1 cellular context compared by ENCODE assay signal in the genomic region with DNA sequence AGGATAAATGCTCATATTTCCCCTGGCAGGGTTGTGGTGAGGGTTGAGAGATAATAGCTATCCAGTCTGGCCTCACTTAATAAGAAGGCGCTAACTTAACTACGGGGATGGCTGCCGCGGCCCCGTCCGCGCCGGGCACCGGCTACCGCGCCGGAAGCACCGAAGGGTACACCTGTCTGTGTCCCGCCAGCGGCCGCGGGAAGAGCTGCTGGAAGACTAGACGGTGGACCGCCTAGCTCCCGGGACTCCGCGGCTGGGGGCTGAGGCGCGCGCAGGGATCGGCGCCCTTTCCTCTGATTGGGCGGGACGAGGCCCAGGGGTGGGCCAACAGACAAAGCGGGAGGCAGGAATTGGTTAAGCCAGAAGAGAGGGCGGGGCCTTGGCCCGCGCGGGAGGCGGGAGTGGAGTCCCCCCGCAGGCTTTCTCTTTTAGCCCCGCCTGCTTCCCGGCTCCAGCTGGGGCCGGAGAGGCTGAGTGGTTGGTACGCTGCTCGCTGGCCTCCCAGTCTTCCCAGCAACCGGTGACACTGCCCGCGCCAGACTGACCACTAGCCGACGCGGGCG.
TF ChIP-seq lines count a peak whose summit lies in the region.

A gene (plus strand): TSS at position 431 of the 563 bp plus-strand sequence. CDS start 9,051 bp downstream, outside the sequence.

TF ChIP-seq in K562, 482 proteins besides CTCF, POLR2A, EP300 and RAD21 (continued from another document and continues in another):
- TF ChIP-seq, protein P1, sequence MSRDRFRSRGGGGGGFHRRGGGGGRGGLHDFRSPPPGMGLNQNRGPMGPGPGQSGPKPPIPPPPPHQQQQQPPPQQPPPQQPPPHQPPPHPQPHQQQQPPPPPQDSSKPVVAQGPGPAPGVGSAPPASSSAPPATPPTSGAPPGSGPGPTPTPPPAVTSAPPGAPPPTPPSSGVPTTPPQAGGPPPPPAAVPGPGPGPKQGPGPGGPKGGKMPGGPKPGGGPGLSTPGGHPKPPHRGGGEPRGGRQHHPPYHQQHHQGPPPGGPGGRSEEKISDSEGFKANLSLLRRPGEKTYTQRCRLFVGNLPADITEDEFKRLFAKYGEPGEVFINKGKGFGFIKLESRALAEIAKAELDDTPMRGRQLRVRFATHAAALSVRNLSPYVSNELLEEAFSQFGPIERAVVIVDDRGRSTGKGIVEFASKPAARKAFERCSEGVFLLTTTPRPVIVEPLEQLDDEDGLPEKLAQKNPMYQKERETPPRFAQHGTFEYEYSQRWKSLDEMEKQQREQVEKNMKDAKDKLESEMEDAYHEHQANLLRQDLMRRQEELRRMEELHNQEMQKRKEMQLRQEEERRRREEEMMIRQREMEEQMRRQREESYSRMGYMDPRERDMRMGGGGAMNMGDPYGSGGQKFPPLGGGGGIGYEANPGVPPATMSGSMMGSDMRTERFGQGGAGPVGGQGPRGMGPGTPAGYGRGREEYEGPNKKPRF (IDR thresholded peaks at IDR 0.05; ENCODE audit: low read depth, low read length) = no peak
- TF ChIP-seq ZC3H8 (IDR thresholded peaks at IDR 0.05) (no peak), SNIP1 (IDR thresholded peaks at IDR 0.05; ENCODE audit: low read depth) (no peak), NELFE (IDR thresholded peaks at IDR 0.05; ENCODE audit: insufficient read depth, insufficient read length) (no peak), HCFC1 (IDR thresholded peaks at IDR 0.05; ENCODE audit: low read depth, low read length) (no peak), PHB (CRISPR knock-in tag; IDR thresholded peaks at IDR 0.05) (peak; percentile 39; the same call in 1 of the 2 replicates), DIDO1 (tag; IDR thresholded peaks at IDR 0.05; ENCODE audit: low read depth) (no peak), U2AF1 (optimal IDR thresholded peaks at IDR 0.05; ENCODE audit: low read depth, low read length) (no peak), ZC3H4 (CRISPR knock-in tag; IDR thresholded peaks at IDR 0.05; ENCODE audit: borderline replicate concordance) (no peak), HNRNPH1 (optimal IDR thresholded peaks at IDR 0.05; ENCODE audit: low read depth, low read length) (no peak), NFATC3 (IDR thresholded peaks at IDR 0.05) (no peak), RBM25 (IDR thresholded peaks at IDR 0.05; ENCODE audit: low read depth, low read length, severe bottlenecking) (peak; percentile 90), ZKSCAN1 (IDR thresholded peaks at IDR 0.05; ENCODE audit: low read depth, low read length) (peak; percentile 25; the same call in 1 of the 2 replicates), ZBED1 (IDR thresholded peaks at IDR 0.05) (no peak), KLF1 (tag; IDR thresholded peaks at IDR 0.05) (no peak), FOXA1 (IDR thresholded peaks at IDR 0.05; ENCODE audit: borderline replicate concordance) (no peak), ZNF431 (CRISPR knock-in tag; IDR thresholded peaks at IDR 0.05) (no peak), NCOA1 (IDR thresholded peaks at IDR 0.05; ENCODE audit: low read depth) (0 out of 2 replicates have a peak, but pooled peaks have one; percentile 24), SREBF1 (IDR thresholded peaks at IDR 0.05; ENCODE audit: borderline replicate concordance, low read depth, low read length) (no peak), RHOXF2B (CRISPR knock-in tag; conservative IDR thresholded peaks at IDR 0.05) (no peak), PRPF4 (IDR thresholded peaks at IDR 0.05; ENCODE audit: insufficient read depth, low read depth, low read length, poor library complexity, severe bottlenecking) (no peak), KLF10 (CRISPR knock-in tag; IDR thresholded peaks at IDR 0.05) (no peak), BCL6 (CRISPR knock-in tag; IDR thresholded peaks at IDR 0.05) (no peak), NR2C1 (IDR thresholded peaks at IDR 0.05) (no peak), NR2C1 (tag; IDR thresholded peaks at IDR 0.05) (no peak), MCM7 (IDR thresholded peaks at IDR 0.05) (no peak), RBM14 (IDR thresholded peaks at IDR 0.05; ENCODE audit: borderline replicate concordance, insufficient read depth, low read depth, low read length) (no peak), ZNF354B (CRISPR knock-in tag; IDR thresholded peaks at IDR 0.05) (no peak), CBFA2T2 (conservative IDR thresholded peaks at IDR 0.05) (no peak)
- TF ChIP-seq, protein P2, sequence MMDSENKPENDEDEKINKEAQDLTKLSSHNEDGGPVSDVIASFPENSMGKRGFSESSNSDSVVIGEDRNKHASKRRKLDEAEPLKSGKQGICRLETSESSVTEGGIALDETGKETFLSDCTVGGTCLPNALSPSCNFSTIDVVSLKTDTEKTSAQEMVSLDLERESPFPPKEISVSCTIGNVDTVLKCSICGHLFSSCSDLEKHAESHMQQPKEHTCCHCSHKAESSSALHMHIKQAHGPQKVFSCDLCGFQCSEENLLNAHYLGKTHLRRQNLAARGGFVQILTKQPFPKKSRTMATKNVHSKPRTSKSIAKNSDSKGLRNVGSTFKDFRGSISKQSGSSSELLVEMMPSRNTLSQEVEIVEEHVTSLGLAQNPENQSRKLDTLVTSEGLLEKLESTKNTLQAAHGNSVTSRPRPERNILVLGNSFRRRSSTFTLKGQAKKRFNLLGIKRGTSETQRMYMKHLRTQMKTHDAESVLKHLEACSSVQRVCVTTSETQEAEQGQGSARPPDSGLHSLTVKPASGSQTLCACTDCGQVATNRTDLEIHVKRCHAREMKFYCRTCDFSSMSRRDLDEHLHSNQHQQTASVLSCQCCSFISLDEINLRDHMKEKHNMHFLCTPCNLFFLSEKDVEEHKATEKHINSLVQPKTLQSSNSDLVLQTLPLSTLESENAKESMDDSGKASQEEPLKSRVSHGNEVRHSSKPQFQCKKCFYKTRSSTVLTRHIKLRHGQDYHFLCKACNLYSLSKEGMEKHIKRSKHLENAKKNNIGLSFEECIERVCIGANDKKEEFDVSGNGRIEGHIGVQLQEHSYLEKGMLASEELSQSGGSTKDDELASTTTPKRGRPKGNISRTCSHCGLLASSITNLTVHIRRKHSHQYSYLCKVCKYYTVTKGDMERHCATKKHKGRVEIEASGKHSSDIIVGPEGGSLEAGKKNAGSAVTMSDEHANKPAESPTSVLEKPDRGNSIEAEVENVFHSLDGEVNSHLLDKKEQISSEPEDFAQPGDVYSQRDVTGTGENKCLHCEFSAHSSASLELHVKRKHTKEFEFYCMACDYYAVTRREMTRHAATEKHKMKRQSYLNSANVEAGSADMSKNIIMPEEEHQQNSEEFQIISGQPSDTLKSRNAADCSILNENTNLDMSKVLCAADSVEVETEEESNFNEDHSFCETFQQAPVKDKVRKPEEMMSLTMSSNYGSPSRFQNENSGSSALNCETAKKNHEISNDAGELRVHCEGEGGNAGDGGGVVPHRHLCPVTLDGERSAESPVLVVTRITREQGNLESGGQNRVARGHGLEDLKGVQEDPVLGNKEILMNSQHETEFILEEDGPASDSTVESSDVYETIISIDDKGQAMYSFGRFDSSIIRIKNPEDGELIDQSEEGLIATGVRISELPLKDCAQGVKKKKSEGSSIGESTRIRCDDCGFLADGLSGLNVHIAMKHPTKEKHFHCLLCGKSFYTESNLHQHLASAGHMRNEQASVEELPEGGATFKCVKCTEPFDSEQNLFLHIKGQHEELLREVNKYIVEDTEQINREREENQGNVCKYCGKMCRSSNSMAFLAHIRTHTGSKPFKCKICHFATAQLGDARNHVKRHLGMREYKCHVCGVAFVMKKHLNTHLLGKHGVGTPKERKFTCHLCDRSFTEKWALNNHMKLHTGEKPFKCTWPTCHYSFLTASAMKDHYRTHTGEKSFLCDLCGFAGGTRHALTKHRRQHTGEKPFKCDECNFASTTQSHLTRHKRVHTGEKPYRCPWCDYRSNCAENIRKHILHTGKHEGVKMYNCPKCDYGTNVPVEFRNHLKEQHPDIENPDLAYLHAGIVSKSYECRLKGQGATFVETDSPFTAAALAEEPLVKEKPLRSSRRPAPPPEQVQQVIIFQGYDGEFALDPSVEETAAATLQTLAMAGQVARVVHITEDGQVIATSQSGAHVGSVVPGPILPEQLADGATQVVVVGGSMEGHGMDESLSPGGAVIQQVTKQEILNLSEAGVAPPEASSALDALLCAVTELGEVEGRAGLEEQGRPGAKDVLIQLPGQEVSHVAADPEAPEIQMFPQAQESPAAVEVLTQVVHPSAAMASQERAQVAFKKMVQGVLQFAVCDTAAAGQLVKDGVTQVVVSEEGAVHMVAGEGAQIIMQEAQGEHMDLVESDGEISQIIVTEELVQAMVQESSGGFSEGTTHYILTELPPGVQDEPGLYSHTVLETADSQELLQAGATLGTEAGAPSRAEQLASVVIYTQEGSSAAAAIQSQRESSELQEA (IDR thresholded peaks at IDR 0.05; ENCODE audit: low read depth) = no peak
- TF ChIP-seq, protein P3, sequence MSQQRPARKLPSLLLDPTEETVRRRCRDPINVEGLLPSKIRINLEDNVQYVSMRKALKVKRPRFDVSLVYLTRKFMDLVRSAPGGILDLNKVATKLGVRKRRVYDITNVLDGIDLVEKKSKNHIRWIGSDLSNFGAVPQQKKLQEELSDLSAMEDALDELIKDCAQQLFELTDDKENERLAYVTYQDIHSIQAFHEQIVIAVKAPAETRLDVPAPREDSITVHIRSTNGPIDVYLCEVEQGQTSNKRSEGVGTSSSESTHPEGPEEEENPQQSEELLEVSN (IDR thresholded peaks at IDR 0.05; ENCODE audit: borderline replicate concordance in 1 of 2, extremely low read depth in 1 of 2, insufficient read depth in 1 of 2, insufficient read length in 1 of 2, low read depth in 1 of 2, low read length in 1 of 2, poor library complexity in 1 of 2, severe bottlenecking in 1 of 2) = peak in 1 of 2 experiments; percentile 78
- TF ChIP-seq, protein P4, sequence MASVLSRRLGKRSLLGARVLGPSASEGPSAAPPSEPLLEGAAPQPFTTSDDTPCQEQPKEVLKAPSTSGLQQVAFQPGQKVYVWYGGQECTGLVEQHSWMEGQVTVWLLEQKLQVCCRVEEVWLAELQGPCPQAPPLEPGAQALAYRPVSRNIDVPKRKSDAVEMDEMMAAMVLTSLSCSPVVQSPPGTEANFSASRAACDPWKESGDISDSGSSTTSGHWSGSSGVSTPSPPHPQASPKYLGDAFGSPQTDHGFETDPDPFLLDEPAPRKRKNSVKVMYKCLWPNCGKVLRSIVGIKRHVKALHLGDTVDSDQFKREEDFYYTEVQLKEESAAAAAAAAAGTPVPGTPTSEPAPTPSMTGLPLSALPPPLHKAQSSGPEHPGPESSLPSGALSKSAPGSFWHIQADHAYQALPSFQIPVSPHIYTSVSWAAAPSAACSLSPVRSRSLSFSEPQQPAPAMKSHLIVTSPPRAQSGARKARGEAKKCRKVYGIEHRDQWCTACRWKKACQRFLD (CRISPR knock-in tag; IDR thresholded peaks at IDR 0.05) = no peak
- TF ChIP-seq, protein P5, sequence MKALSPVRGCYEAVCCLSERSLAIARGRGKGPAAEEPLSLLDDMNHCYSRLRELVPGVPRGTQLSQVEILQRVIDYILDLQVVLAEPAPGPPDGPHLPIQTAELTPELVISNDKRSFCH (CRISPR knock-in tag; IDR thresholded peaks at IDR 0.05) = no peak
- TF ChIP-seq, protein P5 (tag; IDR thresholded peaks at IDR 0.05) = no peak
- TF ChIP-seq, protein P6, sequence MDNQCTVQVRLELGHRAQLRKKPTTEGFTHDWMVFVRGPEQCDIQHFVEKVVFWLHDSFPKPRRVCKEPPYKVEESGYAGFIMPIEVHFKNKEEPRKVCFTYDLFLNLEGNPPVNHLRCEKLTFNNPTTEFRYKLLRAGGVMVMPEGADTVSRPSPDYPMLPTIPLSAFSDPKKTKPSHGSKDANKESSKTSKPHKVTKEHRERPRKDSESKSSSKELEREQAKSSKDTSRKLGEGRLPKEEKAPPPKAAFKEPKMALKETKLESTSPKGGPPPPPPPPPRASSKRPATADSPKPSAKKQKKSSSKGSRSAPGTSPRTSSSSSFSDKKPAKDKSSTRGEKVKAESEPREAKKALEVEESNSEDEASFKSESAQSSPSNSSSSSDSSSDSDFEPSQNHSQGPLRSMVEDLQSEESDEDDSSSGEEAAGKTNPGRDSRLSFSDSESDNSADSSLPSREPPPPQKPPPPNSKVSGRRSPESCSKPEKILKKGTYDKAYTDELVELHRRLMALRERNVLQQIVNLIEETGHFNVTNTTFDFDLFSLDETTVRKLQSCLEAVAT (IDR thresholded peaks at IDR 0.05) = 0 out of 4 replicates have a peak, but pooled peaks of 1 of the 2 experiments have one; percentile 65
- TF ChIP-seq, protein P7, sequence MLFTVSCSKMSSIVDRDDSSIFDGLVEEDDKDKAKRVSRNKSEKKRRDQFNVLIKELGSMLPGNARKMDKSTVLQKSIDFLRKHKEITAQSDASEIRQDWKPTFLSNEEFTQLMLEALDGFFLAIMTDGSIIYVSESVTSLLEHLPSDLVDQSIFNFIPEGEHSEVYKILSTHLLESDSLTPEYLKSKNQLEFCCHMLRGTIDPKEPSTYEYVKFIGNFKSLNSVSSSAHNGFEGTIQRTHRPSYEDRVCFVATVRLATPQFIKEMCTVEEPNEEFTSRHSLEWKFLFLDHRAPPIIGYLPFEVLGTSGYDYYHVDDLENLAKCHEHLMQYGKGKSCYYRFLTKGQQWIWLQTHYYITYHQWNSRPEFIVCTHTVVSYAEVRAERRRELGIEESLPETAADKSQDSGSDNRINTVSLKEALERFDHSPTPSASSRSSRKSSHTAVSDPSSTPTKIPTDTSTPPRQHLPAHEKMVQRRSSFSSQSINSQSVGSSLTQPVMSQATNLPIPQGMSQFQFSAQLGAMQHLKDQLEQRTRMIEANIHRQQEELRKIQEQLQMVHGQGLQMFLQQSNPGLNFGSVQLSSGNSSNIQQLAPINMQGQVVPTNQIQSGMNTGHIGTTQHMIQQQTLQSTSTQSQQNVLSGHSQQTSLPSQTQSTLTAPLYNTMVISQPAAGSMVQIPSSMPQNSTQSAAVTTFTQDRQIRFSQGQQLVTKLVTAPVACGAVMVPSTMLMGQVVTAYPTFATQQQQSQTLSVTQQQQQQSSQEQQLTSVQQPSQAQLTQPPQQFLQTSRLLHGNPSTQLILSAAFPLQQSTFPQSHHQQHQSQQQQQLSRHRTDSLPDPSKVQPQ (CRISPR knock-in tag; IDR thresholded peaks at IDR 0.05; ENCODE audit: borderline replicate concordance) = no peak
- TF ChIP-seq, protein P8, sequence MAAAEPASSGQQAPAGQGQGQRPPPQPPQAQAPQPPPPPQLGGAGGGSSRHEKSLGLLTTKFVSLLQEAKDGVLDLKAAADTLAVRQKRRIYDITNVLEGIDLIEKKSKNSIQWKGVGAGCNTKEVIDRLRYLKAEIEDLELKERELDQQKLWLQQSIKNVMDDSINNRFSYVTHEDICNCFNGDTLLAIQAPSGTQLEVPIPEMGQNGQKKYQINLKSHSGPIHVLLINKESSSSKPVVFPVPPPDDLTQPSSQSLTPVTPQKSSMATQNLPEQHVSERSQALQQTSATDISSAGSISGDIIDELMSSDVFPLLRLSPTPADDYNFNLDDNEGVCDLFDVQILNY (CRISPR knock-in tag; IDR thresholded peaks at IDR 0.05) = no peak
